1 cellular context compared by ENCODE assay signal in the genomic region with DNA sequence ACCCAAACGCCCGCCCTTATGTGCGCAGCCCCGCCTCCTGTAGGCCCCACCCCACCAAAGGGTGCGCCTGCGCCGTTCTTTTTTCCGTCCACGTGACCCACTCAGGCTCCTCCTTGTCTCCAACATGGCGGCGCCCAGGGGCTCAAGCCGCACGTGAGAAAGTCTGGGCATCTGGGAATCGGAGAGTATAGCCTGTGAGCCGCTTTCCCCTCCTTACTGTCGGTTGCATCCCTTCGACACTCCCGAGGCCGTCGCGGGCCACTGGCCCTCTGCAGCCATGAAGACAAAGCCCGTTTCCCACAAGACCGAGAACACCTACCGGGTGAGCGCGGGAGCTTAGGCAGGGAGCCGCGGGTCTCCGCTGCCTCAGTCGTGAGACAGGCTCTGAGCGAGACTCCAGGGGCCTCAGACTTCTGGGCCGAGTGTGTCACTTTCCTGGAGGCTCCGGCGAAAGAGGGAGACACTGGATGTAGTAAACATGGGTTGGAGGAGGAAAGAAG.
A peak's percentile ranks its signal among the peaks of the same experiment; 100 is the strongest.
TF ChIP-seq lines count a peak whose summit lies in the region.

Gene UTP20, plus strand, starts transcription at position 100 of the 500 bp plus-strand sequence. Its CDS starts 178 bp downstream, at position 278.

TF ChIP-seq in HEK293, 187 proteins besides CTCF, POLR2A, EP300 and RAD21 (continued from another document and continues in another):
- 0 out of 2 replicates have a peak, but pooled peaks have one; percentile 26 for TF ChIP-seq ZNF518A (tag by site-specific recombination; conservative IDR thresholded peaks at IDR 0.05; ENCODE audit: low read depth)
- TF ChIP-seq, protein P1, sequence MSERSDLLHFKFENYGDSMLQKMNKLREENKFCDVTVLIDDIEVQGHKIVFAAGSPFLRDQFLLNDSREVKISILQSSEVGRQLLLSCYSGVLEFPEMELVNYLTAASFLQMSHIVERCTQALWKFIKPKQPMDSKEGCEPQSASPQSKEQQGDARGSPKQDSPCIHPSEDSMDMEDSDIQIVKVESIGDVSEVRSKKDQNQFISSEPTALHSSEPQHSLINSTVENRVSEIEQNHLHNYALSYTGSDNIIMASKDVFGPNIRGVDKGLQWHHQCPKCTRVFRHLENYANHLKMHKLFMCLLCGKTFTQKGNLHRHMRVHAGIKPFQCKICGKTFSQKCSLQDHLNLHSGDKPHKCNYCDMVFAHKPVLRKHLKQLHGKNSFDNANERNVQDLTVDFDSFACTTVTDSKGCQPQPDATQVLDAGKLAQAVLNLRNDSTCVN (tag by site-specific recombination; optimal IDR thresholded peaks at IDR 0.05), result peak; percentile 33
- TF ChIP-seq, protein P2, sequence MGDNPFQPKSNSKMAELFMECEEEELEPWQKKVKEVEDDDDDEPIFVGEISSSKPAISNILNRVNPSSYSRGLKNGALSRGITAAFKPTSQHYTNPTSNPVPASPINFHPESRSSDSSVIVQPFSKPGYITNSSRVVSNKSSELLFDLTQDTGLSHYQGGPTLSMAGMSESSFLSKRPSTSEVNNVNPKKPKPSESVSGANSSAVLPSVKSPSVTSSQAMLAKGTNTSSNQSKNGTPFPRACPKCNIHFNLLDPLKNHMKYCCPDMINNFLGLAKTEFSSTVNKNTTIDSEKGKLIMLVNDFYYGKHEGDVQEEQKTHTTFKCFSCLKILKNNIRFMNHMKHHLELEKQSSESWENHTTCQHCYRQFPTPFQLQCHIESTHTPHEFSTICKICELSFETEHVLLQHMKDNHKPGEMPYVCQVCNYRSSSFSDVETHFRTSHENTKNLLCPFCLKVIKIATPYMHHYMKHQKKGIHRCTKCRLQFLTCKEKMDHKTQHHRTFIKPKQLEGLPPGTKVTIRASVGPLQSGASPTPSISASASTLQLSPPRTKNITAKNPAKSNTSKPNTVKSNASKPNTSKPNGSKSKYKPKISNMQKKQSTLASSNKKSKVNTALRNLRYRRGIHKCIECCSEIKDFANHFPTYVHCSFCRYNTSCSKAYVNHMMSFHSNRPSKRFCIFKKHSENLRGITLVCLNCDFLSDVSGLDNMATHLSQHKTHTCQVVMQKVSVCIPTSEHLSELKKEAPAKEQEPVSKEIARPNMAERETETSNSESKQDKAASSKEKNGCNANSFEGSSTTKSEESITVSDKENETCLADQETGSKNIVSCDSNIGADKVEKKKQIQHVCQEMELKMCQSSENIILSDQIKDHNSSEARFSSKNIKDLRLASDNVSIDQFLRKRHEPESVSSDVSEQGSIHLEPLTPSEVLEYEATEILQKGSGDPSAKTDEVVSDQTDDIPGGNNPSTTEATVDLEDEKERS (tag by site-specific recombination; IDR thresholded peaks at IDR 0.05), result no peak
- no peak for TF ChIP-seq ZNF548 (tag by site-specific recombination; IDR thresholded peaks at IDR 0.05)
- TF ChIP-seq ZNF292 (tag by site-specific recombination; IDR thresholded peaks at IDR 0.05; ENCODE audit: borderline replicate concordance, low read depth), result no peak
- peak; percentile 87 for TF ChIP-seq SP3 (tag by site-specific recombination; IDR thresholded peaks at IDR 0.05)
- TF ChIP-seq ZNF37A (tag by site-specific recombination; IDR thresholded peaks at IDR 0.05), result no peak
- TF ChIP-seq MEIS1 (CRISPR knock-in tag; IDR thresholded peaks at IDR 0.05; ENCODE audit: borderline replicate concordance), result no peak
- TF ChIP-seq, protein P3, sequence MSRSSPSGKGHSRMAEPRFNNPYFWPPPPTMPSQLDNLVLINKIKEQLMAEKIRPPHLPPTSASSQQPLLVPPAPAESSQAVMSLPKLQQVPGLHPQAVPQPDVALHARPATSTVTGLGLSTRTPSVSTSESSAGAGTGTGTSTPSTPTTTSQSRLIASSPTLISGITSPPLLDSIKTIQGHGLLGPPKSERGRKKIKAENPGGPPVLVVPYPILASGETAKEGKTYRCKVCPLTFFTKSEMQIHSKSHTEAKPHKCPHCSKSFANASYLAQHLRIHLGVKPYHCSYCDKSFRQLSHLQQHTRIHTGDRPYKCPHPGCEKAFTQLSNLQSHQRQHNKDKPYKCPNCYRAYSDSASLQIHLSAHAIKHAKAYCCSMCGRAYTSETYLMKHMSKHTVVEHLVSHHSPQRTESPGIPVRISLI (tag by site-specific recombination; IDR thresholded peaks at IDR 0.05), result 0 out of 2 replicates have a peak, but pooled peaks have one; percentile 49
- no peak for TF ChIP-seq ZNF530 (tag by site-specific recombination; IDR thresholded peaks at IDR 0.05; ENCODE audit: low read depth)
- TF ChIP-seq ZBTB17 (tag by site-specific recombination; IDR thresholded peaks at IDR 0.05), result peak; percentile 85
- TF ChIP-seq, protein P4, sequence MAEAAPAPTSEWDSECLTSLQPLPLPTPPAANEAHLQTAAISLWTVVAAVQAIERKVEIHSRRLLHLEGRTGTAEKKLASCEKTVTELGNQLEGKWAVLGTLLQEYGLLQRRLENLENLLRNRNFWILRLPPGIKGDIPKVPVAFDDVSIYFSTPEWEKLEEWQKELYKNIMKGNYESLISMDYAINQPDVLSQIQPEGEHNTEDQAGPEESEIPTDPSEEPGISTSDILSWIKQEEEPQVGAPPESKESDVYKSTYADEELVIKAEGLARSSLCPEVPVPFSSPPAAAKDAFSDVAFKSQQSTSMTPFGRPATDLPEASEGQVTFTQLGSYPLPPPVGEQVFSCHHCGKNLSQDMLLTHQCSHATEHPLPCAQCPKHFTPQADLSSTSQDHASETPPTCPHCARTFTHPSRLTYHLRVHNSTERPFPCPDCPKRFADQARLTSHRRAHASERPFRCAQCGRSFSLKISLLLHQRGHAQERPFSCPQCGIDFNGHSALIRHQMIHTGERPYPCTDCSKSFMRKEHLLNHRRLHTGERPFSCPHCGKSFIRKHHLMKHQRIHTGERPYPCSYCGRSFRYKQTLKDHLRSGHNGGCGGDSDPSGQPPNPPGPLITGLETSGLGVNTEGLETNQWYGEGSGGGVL (tag by site-specific recombination; IDR thresholded peaks at IDR 0.05), result no peak
- TF ChIP-seq ZXDB (tag by site-specific recombination; IDR thresholded peaks at IDR 0.05), result peak; percentile 54; the same call in 1 of the 2 replicates
- 0 out of 2 replicates have a peak, but pooled peaks have one; percentile 44 for TF ChIP-seq ZNF639 (tag by site-specific recombination; IDR thresholded peaks at IDR 0.05)
- TF ChIP-seq ZFP37 (tag by site-specific recombination; IDR thresholded peaks at IDR 0.05), result peak; percentile 84
- no peak for TF ChIP-seq ZNF529 (tag by site-specific recombination; IDR thresholded peaks at IDR 0.05; ENCODE audit: insufficient replicate concordance)
- TF ChIP-seq ZNF623 (tag by site-specific recombination; IDR thresholded peaks at IDR 0.05), result no peak
- TF ChIP-seq ZNF280C (tag by site-specific recombination; IDR thresholded peaks at IDR 0.05), result no peak
- no peak for TF ChIP-seq GLI2 (tag by site-specific recombination; IDR thresholded peaks at IDR 0.05; ENCODE audit: borderline replicate concordance, low read depth)
- 0 out of 2 replicates have a peak, but pooled peaks have one; percentile 43 for TF ChIP-seq KLF17 (tag by site-specific recombination; IDR thresholded peaks at IDR 0.05)
- TF ChIP-seq ZBTB1 (tag by site-specific recombination; IDR thresholded peaks at IDR 0.05), result no peak
- TF ChIP-seq ZNF510 (tag by site-specific recombination; IDR thresholded peaks at IDR 0.05; ENCODE audit: insufficient replicate concordance), result no peak
- TF ChIP-seq SP2 (tag by site-specific recombination; IDR thresholded peaks at IDR 0.05), result peak; percentile 69
- TF ChIP-seq, protein P5, sequence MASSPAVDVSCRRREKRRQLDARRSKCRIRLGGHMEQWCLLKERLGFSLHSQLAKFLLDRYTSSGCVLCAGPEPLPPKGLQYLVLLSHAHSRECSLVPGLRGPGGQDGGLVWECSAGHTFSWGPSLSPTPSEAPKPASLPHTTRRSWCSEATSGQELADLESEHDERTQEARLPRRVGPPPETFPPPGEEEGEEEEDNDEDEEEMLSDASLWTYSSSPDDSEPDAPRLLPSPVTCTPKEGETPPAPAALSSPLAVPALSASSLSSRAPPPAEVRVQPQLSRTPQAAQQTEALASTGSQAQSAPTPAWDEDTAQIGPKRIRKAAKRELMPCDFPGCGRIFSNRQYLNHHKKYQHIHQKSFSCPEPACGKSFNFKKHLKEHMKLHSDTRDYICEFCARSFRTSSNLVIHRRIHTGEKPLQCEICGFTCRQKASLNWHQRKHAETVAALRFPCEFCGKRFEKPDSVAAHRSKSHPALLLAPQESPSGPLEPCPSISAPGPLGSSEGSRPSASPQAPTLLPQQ (tag by site-specific recombination; IDR thresholded peaks at IDR 0.05), result peak; percentile 22; the same call in 1 of the 2 replicates
- peak; percentile 92 for TF ChIP-seq YY2 (tag by site-specific recombination; IDR thresholded peaks at IDR 0.05)
- no peak for TF ChIP-seq ZNF785 (tag by site-specific recombination; IDR thresholded peaks at IDR 0.05)
